In the genomic region with DNA sequence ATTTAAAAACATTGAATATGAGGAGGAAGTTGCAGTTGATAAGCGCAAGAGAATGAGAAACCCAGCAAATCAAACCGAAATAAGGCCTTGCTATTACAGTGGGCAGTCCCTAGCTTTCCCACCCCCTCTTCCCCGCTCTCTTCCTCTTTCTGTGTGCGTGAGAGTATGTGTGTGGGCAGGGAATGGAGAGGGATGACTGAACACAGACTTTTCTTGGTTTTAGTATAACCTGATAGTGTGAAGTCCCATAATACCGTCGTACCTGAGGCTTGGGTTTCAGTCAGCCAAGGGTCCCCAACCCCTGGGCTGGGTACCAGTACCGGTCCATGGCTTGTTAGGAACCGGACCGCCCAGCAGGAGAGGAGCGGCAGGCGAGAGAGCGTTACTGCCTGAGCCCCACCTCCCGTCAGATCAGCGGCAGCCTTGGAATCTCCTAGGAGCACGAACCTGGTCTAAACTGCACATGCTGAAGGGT, we compare ENCODE assay signal across 11 cellular contexts.
DNase-seq lines count a peak whose midpoint lies in the region; ATAC-seq and TF ChIP-seq lines count a peak whose summit lies in the region.
"Had no signal": no experiment of that assay in that cellular context is flagged by ENCODE, and none has a peak within 500 bp of the region (broad histone marks: within the 10 kb centered on the region; RNA-seq: fewer than 3 reads in every experiment).

No MANE protein-coding gene starts in this region.

- peaks cover 82% of the 10 kb centered on the region for H3K36me3 Mint-ChIP-seq in activated CD8-positive, alpha-beta T cell treated with anti-CD3 and anti-CD28 coated beads for 36 hours (ENCODE audit: low read depth)
- H3K36me3 Mint-ChIP-seq in activated CD8-positive, alpha-beta T cell treated with anti-CD3 and anti-CD28 coated beads, Interleukin-2, amount 10 ng/mL, durations not matched to agents 7 days and 5 days (ENCODE audit: low read depth): peaks cover 91% of the 10 kb centered on the region

- H4K20me1 ChIP-seq in OCI-LY3 (ENCODE audit: insufficient read depth, low read length): no peaks in the 10 kb centered on the region

- H3K27ac Mint-ChIP-seq in activated CD8-positive, alpha-beta T cell treated with anti-CD3 and anti-CD28 coated beads for 36 hours: peak overlapping the region; percentile 73
- no peak overlapping the region for H3K27ac Mint-ChIP-seq in activated CD8-positive, alpha-beta T cell treated with anti-CD3 and anti-CD28 coated beads, Interleukin-2, amount 10 ng/mL, durations not matched to agents 7 days and 5 days

- H3K4me2 ChIP-seq in OCI-LY3 (ENCODE audit: low read length): peak overlapping the region; percentile 5; the same call in 1 of the 2 replicates

- H3K27me3 ChIP-seq in OCI-LY3 (ENCODE audit: low read depth, low read length): peaks cover 12% of the 10 kb centered on the region; the same call in 1 of the 2 replicates
- H3K27me3 ChIP-seq: gastrocnemius medialis had no signal

- DNase-seq in activated CD8-positive, alpha-beta T cell treated with anti-CD3 and anti-CD28 coated beads for 36 hours: peak; percentile 40
- DNase-seq in activated CD8-positive, alpha-beta T cell treated with anti-CD3 and anti-CD28 coated beads, Interleukin-2, amount 10 ng/mL, durations not matched to agents 7 days and 5 days: no peak
- peak in 2 of 3 experiments; percentile 13 to 56 for DNase-seq in stimulated activated CD4-positive, alpha-beta T cell treated with anti-CD3 and anti-CD28 coated beads, TNF-alpha, amount 100 ng/mL, for 24 hours (ENCODE audit: low read depth in 3 of 3)
- DNase-seq in NCI-H1105 treated with DMSO at 0.1 percent for 48 hours (lab: John Stamatoyannopoulos, UW) (no peak), NAMALWA (ENCODE audit: low spot score) (no peak), EL (no peak)
- DNase-seq: gastrocnemius medialis, NCI-H226, T-helper 9 cell had no signal

- no peak overlapping the region for H3K4me3 ChIP-seq in OCI-LY3 (ENCODE audit: low read length)
- H3K4me3 ChIP-seq: gastrocnemius medialis had no signal

- H3K9me3 ChIP-seq in OCI-LY3 (ENCODE audit: insufficient read depth, low read length): no peaks in the 10 kb centered on the region
- H3K9me3 ChIP-seq: gastrocnemius medialis had no signal

- H3K4me1 ChIP-seq in OCI-LY3 (ENCODE audit: low read length): peaks cover 21% of the 10 kb centered on the region
- H3K4me1 ChIP-seq: gastrocnemius medialis had no signal

- peaks cover 64% of the 10 kb centered on the region for H3K4me1 Mint-ChIP-seq in activated CD8-positive, alpha-beta T cell treated with anti-CD3 and anti-CD28 coated beads for 36 hours (ENCODE audit: low read depth)
- peaks cover 26% of the 10 kb centered on the region for H3K4me1 Mint-ChIP-seq in activated CD8-positive, alpha-beta T cell treated with anti-CD3 and anti-CD28 coated beads, Interleukin-2, amount 10 ng/mL, durations not matched to agents 7 days and 5 days (ENCODE audit: low read depth)

- peak; percentile 29 for ATAC-seq in activated CD8-positive, alpha-beta T cell treated with anti-CD3 and anti-CD28 coated beads for 36 hours
- ATAC-seq in activated CD8-positive, alpha-beta T cell treated with anti-CD3 and anti-CD28 coated beads, Interleukin-2, amount 10 ng/mL, durations not matched to agents 7 days and 5 days: no peak
- ATAC-seq in HG02588 (IDR thresholded peaks at IDR 0.05; ENCODE audit: unreplicated experiment): peak; percentile 70
- ATAC-seq: gastrocnemius medialis had no signal

- CTCF ChIA-PET in activated CD8-positive, alpha-beta T cell treated with anti-CD3 and anti-CD28 coated beads for 36 hours (lab: Charles Lee): interaction anchor here (0.9 to 4.0 kb wide), 3 partner anchors 9 to 160 kb away, joined by 6 to 18 read pairs (median 7); no protein-coding TSS in a partner anchor
- CTCF ChIA-PET in activated CD8-positive, alpha-beta T cell treated with anti-CD3 and anti-CD28 coated beads, Interleukin-2, amount 10 ng/mL, durations not matched to agents 7 days and 5 days (lab: Charles Lee): no interaction called here

- no peaks in the 10 kb centered on the region for H3K27me3 Mint-ChIP-seq in activated CD8-positive, alpha-beta T cell treated with anti-CD3 and anti-CD28 coated beads for 36 hours
- no peaks in the 10 kb centered on the region for H3K27me3 Mint-ChIP-seq in activated CD8-positive, alpha-beta T cell treated with anti-CD3 and anti-CD28 coated beads, Interleukin-2, amount 10 ng/mL, durations not matched to agents 7 days and 5 days (ENCODE audit: low read depth)

- no peaks in the 10 kb centered on the region for H3K36me3 ChIP-seq in OCI-LY3 (replicated peaks; ENCODE audit: low read depth, low read length)

- H3K4me3 Mint-ChIP-seq in activated CD8-positive, alpha-beta T cell treated with anti-CD3 and anti-CD28 coated beads for 36 hours: no peak overlapping the region
- no peak overlapping the region for H3K4me3 Mint-ChIP-seq in activated CD8-positive, alpha-beta T cell treated with anti-CD3 and anti-CD28 coated beads, Interleukin-2, amount 10 ng/mL, durations not matched to agents 7 days and 5 days

- intact Hi-C loops in activated CD8-positive, alpha-beta T cell treated with anti-CD3 and anti-CD28 coated beads for 36 hours (cut with micrococcal nuclease): no loop called here

- no peaks in the 10 kb centered on the region for H3K9me3 Mint-ChIP-seq in activated CD8-positive, alpha-beta T cell treated with anti-CD3 and anti-CD28 coated beads for 36 hours
- no peaks in the 10 kb centered on the region for H3K9me3 Mint-ChIP-seq in activated CD8-positive, alpha-beta T cell treated with anti-CD3 and anti-CD28 coated beads, Interleukin-2, amount 10 ng/mL, durations not matched to agents 7 days and 5 days (ENCODE audit: insufficient read depth)

- TF ChIP-seq CTCF in activated CD8-positive, alpha-beta T cell treated with anti-CD3 and anti-CD28 coated beads for 36 hours (IDR thresholded peaks at IDR 0.05): no peak
- TF ChIP-seq CTCF in OCI-LY3 (IDR thresholded peaks at IDR 0.05; ENCODE audit: low read depth, low read length): no peak

- POLR2A ChIA-PET in activated CD8-positive, alpha-beta T cell treated with anti-CD3 and anti-CD28 coated beads for 36 hours (lab: Charles Lee): interaction anchor here (0.6 to 1.3 kb wide), 2 partner anchors 108 to 206 kb away, joined by 3 read pairs; no protein-coding TSS in a partner anchor
- POLR2A ChIA-PET in activated CD8-positive, alpha-beta T cell treated with anti-CD3 and anti-CD28 coated beads, Interleukin-2, amount 10 ng/mL, durations not matched to agents 7 days and 5 days (lab: Charles Lee): no interaction called here

- H3K27ac ChIP-seq in OCI-LY3 (ENCODE audit: low read length): no peak overlapping the region
- H3K27ac ChIP-seq: gastrocnemius medialis had no signal

- H3K79me2 ChIP-seq in OCI-LY3 (ENCODE audit: low read length): no peaks in the 10 kb centered on the region

- no peak overlapping the region for H2AFZ ChIP-seq in OCI-LY3 (ENCODE audit: low read depth, low read length)

- H3K9ac ChIP-seq in OCI-LY3 (ENCODE audit: low read length): no peak overlapping the region

Comparison
In these comparisons a context has a peak if more than half of its experiments do, and no peak if none do; other contexts are left out.
1. DNase-seq: peak in activated CD8-positive, alpha-beta T cell treated with anti-CD3 and anti-CD28 coated beads for 36 hours (single experiment) and stimulated activated CD4-positive, alpha-beta T cell treated with anti-CD3 and anti-CD28 coated beads, TNF-alpha, amount 100 ng/mL, for 24 hours (2 of 3); none in activated CD8-positive, alpha-beta T cell treated with anti-CD3 and anti-CD28 coated beads, Interleukin-2, amount 10 ng/mL, durations not matched to agents 7 days and 5 days (single experiment), NCI-H1105 treated with DMSO at 0.1 percent for 48 hours (single experiment), NAMALWA (single experiment) and EL (single experiment).